Comparison of ENCODE assay signal across 13 cellular contexts in genomic region chr12:39618701-39619100, GRCh38. TPM values are rescaled to one million over a fixed set of nuclear protein-coding genes. Genes with fewer than 3 reads are reported as not detected.
DNase-seq lines count a peak whose midpoint lies in the region; ATAC-seq and TF ChIP-seq lines count a peak whose summit lies in the region.
"Had no signal": no experiment of that assay in that cellular context is flagged by ENCODE, and none has a peak within 500 bp of the region (broad histone marks: within the 10 kb centered on the region; RNA-seq: fewer than 3 reads in every experiment).

No MANE protein-coding gene starts in this region.

- H3K36me3 ChIP-seq in BE2C = no peaks in the 10 kb centered on the region
- no peaks in the 10 kb centered on the region for H3K36me3 ChIP-seq in neuronal stem cell (replicated peaks in 1 of 2; ENCODE audit: control insufficient read depth in 2 of 2, insufficient read depth in 2 of 2, low read length in 2 of 2)
- H3K36me3 ChIP-seq: adrenal gland had no signal

- no peak overlapping the region for H2BK15ac ChIP-seq in neuronal stem cell (ENCODE audit: low read length)

- H3K4me2 ChIP-seq in neuronal stem cell (ENCODE audit: insufficient read depth, low read length, poor library complexity, severe bottlenecking) = no peak overlapping the region

- ATAC-seq in GM19395 (IDR thresholded peaks at IDR 0.05; ENCODE audit: unreplicated experiment) (no peak), GM18498 (IDR thresholded peaks at IDR 0.05; ENCODE audit: unreplicated experiment) (no peak)

- H3K79me1 ChIP-seq in neuronal stem cell (ENCODE audit: low read depth, low read length) = no peaks in the 10 kb centered on the region

- H3K27me3 ChIP-seq in BE2C (no peaks in the 10 kb centered on the region), dorsolateral prefrontal cortex (no peaks in the 10 kb centered on the region), neuronal stem cell (ENCODE audit: control insufficient read depth in 3 of 3, insufficient read depth in 3 of 3, low read depth in 1 of 3, low read length in 3 of 3) (no peaks in the 10 kb centered on the region)
- H3K27me3 ChIP-seq: adrenal gland had no signal

- TF ChIP-seq POLR2A in GM19099 (IDR thresholded peaks at IDR 0.05; ENCODE audit: extremely low read depth, insufficient read length, low read depth) = peak; percentile 5

- H2BK12ac ChIP-seq in neuronal stem cell (ENCODE audit: low read length) = no peak overlapping the region

- no CpG with 5 or more reads among the region's 5 CpGs for WGBS in neuronal stem cell (ENCODE audit: extremely low coverage in 2 of 2, insufficient read length in 2 of 2, insufficient replicate concordance in 1 of 2), 2 donors

- no peak overlapping the region for H3K18ac ChIP-seq in neuronal stem cell (ENCODE audit: low read length)

- DNase-seq in BE2C (no peak), dorsolateral prefrontal cortex (peak in 1 of 10 donors; percentile 36), neuronal stem cell (ENCODE audit: low spot score) (no peak), NCI-H510A (lab: John Stamatoyannopoulos, UW) (no peak), NCI-H2107 (lab: John Stamatoyannopoulos, UW) (no peak)
- DNase-seq: NCI-H748 treated with DMSO at 0.1 percent for 48 hours, nephron progenitor cell had no signal

- H2BK5ac ChIP-seq in neuronal stem cell (ENCODE audit: low read length) = no peak overlapping the region

- H3K9ac ChIP-seq in neuronal stem cell (ENCODE audit: low read depth, low read length, poor library complexity) = no peak overlapping the region

- H2AK5ac ChIP-seq in neuronal stem cell (ENCODE audit: low read depth, low read length) = no peak overlapping the region

- H2BK120ac ChIP-seq in neuronal stem cell (ENCODE audit: low read depth, low read length) = no peak overlapping the region

- no peak overlapping the region for H4K91ac ChIP-seq in neuronal stem cell (ENCODE audit: low read depth, low read length, poor library complexity)

- H2AFZ ChIP-seq in neuronal stem cell (ENCODE audit: low read length) = peak overlapping the region; percentile 90

- H3K9me3 ChIP-seq in BE2C (no peaks in the 10 kb centered on the region), neuronal stem cell (replicated peaks in 1 of 2; ENCODE audit: control insufficient read depth in 2 of 2, insufficient read depth in 1 of 2, low read depth in 1 of 2, low read length in 2 of 2) (no peaks in the 10 kb centered on the region)
- H3K9me3 ChIP-seq: adrenal gland had no signal

- TF ChIP-seq CTCF in BE2C (IDR thresholded peaks at IDR 0.05; ENCODE audit: low read depth, low read length) = no peak
- no peak for TF ChIP-seq CTCF in dorsolateral prefrontal cortex (IDR thresholded peaks at IDR 0.05 in 54 of 56, conservative IDR thresholded peaks at IDR 0.05 in 2 of 56; ENCODE audit: low read depth in 1 of 56, partially characterized antibody in 56 of 56)

- H3K4me1 ChIP-seq in BE2C (peaks cover 3% of the 10 kb centered on the region), neuronal stem cell (ENCODE audit: control insufficient read depth in 2 of 2, insufficient read depth in 1 of 2, low read depth in 1 of 2, low read length in 2 of 2) (peaks cover 1 to 4% of the 10 kb centered on the region in 2 donors)

- no peak overlapping the region for H3K4ac ChIP-seq in neuronal stem cell (ENCODE audit: low read length)

- H3K4me3 ChIP-seq in BE2C (ENCODE audit: low read depth, low read length) (peak overlapping the region; percentile 88), dorsolateral prefrontal cortex (peak overlapping the region; percentile 43 to 83 (median 68)), neuronal stem cell (ENCODE audit: low read length in 2 of 2) (peak overlapping the region in 1 of 2 donors; percentile 58)

- intact Hi-C loops in dorsolateral prefrontal cortex (cut with DNase I) = loop anchor here (2.0 to 5.0 kb wide), 2 partner anchors 176 to 251 kb away; partner anchors contain the start of gene KIF21A (in 2 of the 2)

- H4K8ac ChIP-seq in neuronal stem cell (ENCODE audit: low read depth, low read length) = no peak overlapping the region

- peak overlapping the region in 44 of 59 donors; percentile 20 to 93 (median 84) for H3K27ac ChIP-seq in dorsolateral prefrontal cortex
- no peak overlapping the region for H3K27ac ChIP-seq in neuronal stem cell (replicated peaks; ENCODE audit: low read length)
- H3K27ac ChIP-seq: epithelial cell of prostate, HL-60 had no signal

- no peak overlapping the region for H3K23ac ChIP-seq in neuronal stem cell (ENCODE audit: low read depth, low read length, poor library complexity)

- no peak overlapping the region for H3K14ac ChIP-seq in neuronal stem cell (ENCODE audit: low read length)

RNA-seq across cellular contexts. Expression of gene ABCD2, which starts 0.9 kb away (rescaled TPM):
- 3.8 TPM for polyA plus RNA-seq in BE2C (2012; ENCODE audit: insufficient read depth, insufficient read length, low read depth)
- total RNA-seq in dorsolateral prefrontal cortex = 10 to 100 TPM in 90 of 120 experiments, 1 to 10 TPM in 30; 3.5 to 19.6 (median 11.8) TPM
- polyA plus RNA-seq in neuronal stem cell (2013, experiment 1 of 2) = 0.07 TPM
- polyA plus RNA-seq in neuronal stem cell (2013, experiment 2 of 2) = 0.10 TPM
